Comparison of ENCODE assay signal across 8 cellular contexts in genomic region chr16:85114909-85115567, GRCh38. TPM values are rescaled to one million over a fixed set of nuclear protein-coding genes. Genes with fewer than 3 reads are reported as not detected.
DNase-seq lines count a peak whose midpoint lies in the region; ATAC-seq and TF ChIP-seq lines count a peak whose summit lies in the region.

No MANE protein-coding gene starts in this region.

- TF ChIP-seq CTCF in LNCAP (IDR thresholded peaks at IDR 0.05) (peak; percentile 97), RWPE2 (IDR thresholded peaks at IDR 0.05; ENCODE audit: poor library complexity, severe bottlenecking) (peak; percentile 98), fibroblast of the aortic adventitia (IDR thresholded peaks at IDR 0.05; ENCODE audit: insufficient read depth, low read length) (peak; percentile 98), neural progenitor cell (IDR thresholded peaks at IDR 0.05) (peak; percentile 95)

- DNase-seq in AG08395 (ENCODE audit: low spot score) (peak; percentile 91), RWPE2 (ENCODE audit: low spot score) (peak; percentile 83), fibroblast of the aortic adventitia (ENCODE audit: low read depth) (peak; percentile 81), neural progenitor cell (ENCODE audit: low spot score) (peak; percentile 84)
- peak; percentile 65 for DNase-seq in activated T-helper 2 cell treated with anti-CD3 and anti-CD28 coated beads, Interferon-gamma antibody, Interleukin-2, Interleukin-4, amounts not matched to agents 10 μg/mL and 5 μg/mL and 100 μg/mL, durations not matched to agents 14 hours and 24 hours and 36 hours (ENCODE audit: low spot score)
- peak; percentile 86 for DNase-seq in stimulated activated naive CD8-positive, alpha-beta T cell treated with anti-CD3 and anti-CD28 coated beads, Interleukin-15, amount 100 ng/mL, for 72 hours

- H3K4me3 Mint-ChIP-seq in activated T-helper 2 cell treated with anti-CD3 and anti-CD28 coated beads, Interferon-gamma antibody, Interleukin-2, Interleukin-4, amounts not matched to agents 10 μg/mL and 5 μg/mL and 100 μg/mL, durations not matched to agents 14 hours and 24 hours and 36 hours (ENCODE audit: low read depth), result peak overlapping the region; percentile 32
- peak overlapping the region; percentile 53 for H3K4me3 Mint-ChIP-seq in neural progenitor cell
- H3K4me3 Mint-ChIP-seq in stimulated activated naive CD8-positive, alpha-beta T cell treated with anti-CD3 and anti-CD28 coated beads, Interleukin-15, amount 100 ng/mL, for 72 hours, result peak overlapping the region; percentile 70 to 71

- no peaks in the 10 kb centered on the region for H3K36me3 Mint-ChIP-seq in activated T-helper 2 cell treated with anti-CD3 and anti-CD28 coated beads, Interferon-gamma antibody, Interleukin-2, Interleukin-4, amounts not matched to agents 10 μg/mL and 5 μg/mL and 100 μg/mL, durations not matched to agents 14 hours and 24 hours and 36 hours (ENCODE audit: low read depth)
- no peaks in the 10 kb centered on the region for H3K36me3 Mint-ChIP-seq in neural progenitor cell

- H3K36me3 ChIP-seq in RWPE2 (ENCODE audit: low read depth) (no peaks in the 10 kb centered on the region), neural progenitor cell (no peaks in the 10 kb centered on the region)

- peak overlapping the region; percentile 64 for H3K27ac Mint-ChIP-seq in activated T-helper 2 cell treated with anti-CD3 and anti-CD28 coated beads, Interferon-gamma antibody, Interleukin-2, Interleukin-4, amounts not matched to agents 10 μg/mL and 5 μg/mL and 100 μg/mL, durations not matched to agents 14 hours and 24 hours and 36 hours
- peak overlapping the region; percentile 83 for H3K27ac Mint-ChIP-seq in neural progenitor cell
- H3K27ac Mint-ChIP-seq in stimulated activated naive CD8-positive, alpha-beta T cell treated with anti-CD3 and anti-CD28 coated beads, Interleukin-15, amount 100 ng/mL, for 72 hours, result peak overlapping the region in 1 of 2 donors; percentile 80

- no peaks in the 10 kb centered on the region for H3K9me3 Mint-ChIP-seq in activated T-helper 2 cell treated with anti-CD3 and anti-CD28 coated beads, Interferon-gamma antibody, Interleukin-2, Interleukin-4, amounts not matched to agents 10 μg/mL and 5 μg/mL and 100 μg/mL, durations not matched to agents 14 hours and 24 hours and 36 hours
- H3K9me3 Mint-ChIP-seq in neural progenitor cell, result no peaks in the 10 kb centered on the region
- H3K9me3 Mint-ChIP-seq in stimulated activated naive CD8-positive, alpha-beta T cell treated with anti-CD3 and anti-CD28 coated beads, Interleukin-15, amount 100 ng/mL, for 72 hours, result no peaks in the 10 kb centered on the region

- peaks cover 12% of the 10 kb centered on the region for H3F3A ChIP-seq in neural progenitor cell (ENCODE audit: low read depth)

- intact Hi-C loops in activated T-helper 2 cell treated with anti-CD3 and anti-CD28 coated beads, Interferon-gamma antibody, Interleukin-2, Interleukin-4, amounts not matched to agents 10 μg/mL and 5 μg/mL and 100 μg/mL, durations not matched to agents 14 hours and 24 hours and 36 hours (cut with micrococcal nuclease), result loop anchor here (10.0 kb wide), 1 partner anchor 140 kb away; no protein-coding TSS in a partner anchor

- H3K27me3 ChIP-seq in RWPE2 (ENCODE audit: insufficient read depth, poor library complexity, severe bottlenecking) (no peaks in the 10 kb centered on the region), neural progenitor cell (no peaks in the 10 kb centered on the region)

- H3K4me1 ChIP-seq in RWPE2 (ENCODE audit: insufficient read depth, poor library complexity, severe bottlenecking) (peaks cover 3% of the 10 kb centered on the region), neural progenitor cell (peaks cover 14% of the 10 kb centered on the region)

- peaks cover 3% of the 10 kb centered on the region for H3K4me1 Mint-ChIP-seq in activated T-helper 2 cell treated with anti-CD3 and anti-CD28 coated beads, Interferon-gamma antibody, Interleukin-2, Interleukin-4, amounts not matched to agents 10 μg/mL and 5 μg/mL and 100 μg/mL, durations not matched to agents 14 hours and 24 hours and 36 hours (ENCODE audit: low read depth)
- peaks cover 44% of the 10 kb centered on the region for H3K4me1 Mint-ChIP-seq in neural progenitor cell
- H3K4me1 Mint-ChIP-seq in stimulated activated naive CD8-positive, alpha-beta T cell treated with anti-CD3 and anti-CD28 coated beads, Interleukin-15, amount 100 ng/mL, for 72 hours, result peaks cover 8% of the 10 kb centered on the region

- no peaks in the 10 kb centered on the region for H3K9me3 ChIP-seq in RWPE2 (ENCODE audit: severe bottlenecking)
- H3K9me3 ChIP-seq in neural progenitor cell (ENCODE audit: low read depth), result no peaks in the 10 kb centered on the region

- H3K79me2 ChIP-seq in neural progenitor cell (ENCODE audit: low read depth), result no peaks in the 10 kb centered on the region

- peak; percentile 61 for ATAC-seq in GM19025 (IDR thresholded peaks at IDR 0.05; ENCODE audit: low read depth, unreplicated experiment)
- ATAC-seq in RWPE2 (ENCODE audit: low read depth), result peak; percentile 90
- ATAC-seq in stimulated activated naive CD8-positive, alpha-beta T cell treated with anti-CD3 and anti-CD28 coated beads, Interleukin-15, amount 100 ng/mL, for 72 hours, result peak; percentile 90

- no peak overlapping the region for H3K4me2 ChIP-seq in neural progenitor cell

- no peak overlapping the region for H2AFZ ChIP-seq in neural progenitor cell (replicated peaks)

- H3K4me3 ChIP-seq in RWPE2 (ENCODE audit: severe bottlenecking) (no peak overlapping the region), fibroblast of the aortic adventitia (ENCODE audit: low read depth, low read length) (no peak overlapping the region), neural progenitor cell (no peak overlapping the region)

- no peaks in the 10 kb centered on the region for H3K27me3 Mint-ChIP-seq in activated T-helper 2 cell treated with anti-CD3 and anti-CD28 coated beads, Interferon-gamma antibody, Interleukin-2, Interleukin-4, amounts not matched to agents 10 μg/mL and 5 μg/mL and 100 μg/mL, durations not matched to agents 14 hours and 24 hours and 36 hours (ENCODE audit: low read depth)
- peaks cover 21% of the 10 kb centered on the region for H3K27me3 Mint-ChIP-seq in neural progenitor cell (ENCODE audit: insufficient read depth, low read depth)
- no peaks in the 10 kb centered on the region for H3K27me3 Mint-ChIP-seq in stimulated activated naive CD8-positive, alpha-beta T cell treated with anti-CD3 and anti-CD28 coated beads, Interleukin-15, amount 100 ng/mL, for 72 hours

- H4K20me1 ChIP-seq in neural progenitor cell (ENCODE audit: low read depth), result no peaks in the 10 kb centered on the region

- no peak overlapping the region for H3K9ac ChIP-seq in neural progenitor cell

- H3K27ac ChIP-seq in RWPE2 (ENCODE audit: poor library complexity, severe bottlenecking), result no peak overlapping the region
- H3K27ac ChIP-seq in neural progenitor cell, result no peak overlapping the region

RNA-seq across cellular contexts. Expression of gene CIBAR2, which starts 2.8 kb away (rescaled TPM):
- not detected in 2 replicates for total RNA-seq in activated T-helper 2 cell treated with anti-CD3 and anti-CD28 coated beads, Interferon-gamma antibody, Interleukin-2, Interleukin-4, amounts not matched to agents 10 μg/mL and 5 μg/mL and 100 μg/mL, durations not matched to agents 14 hours and 24 hours and 36 hours
- not detected in 2 replicates for total RNA-seq in fibroblast of the aortic adventitia (ENCODE audit: low replicate concordance)
- 0.43 TPM in 1 of 2 replicates, not detected in the other for total RNA-seq in neural progenitor cell (ENCODE audit: low replicate concordance)
